14 cellular contexts compared by ENCODE assay signal in the genomic region with DNA sequence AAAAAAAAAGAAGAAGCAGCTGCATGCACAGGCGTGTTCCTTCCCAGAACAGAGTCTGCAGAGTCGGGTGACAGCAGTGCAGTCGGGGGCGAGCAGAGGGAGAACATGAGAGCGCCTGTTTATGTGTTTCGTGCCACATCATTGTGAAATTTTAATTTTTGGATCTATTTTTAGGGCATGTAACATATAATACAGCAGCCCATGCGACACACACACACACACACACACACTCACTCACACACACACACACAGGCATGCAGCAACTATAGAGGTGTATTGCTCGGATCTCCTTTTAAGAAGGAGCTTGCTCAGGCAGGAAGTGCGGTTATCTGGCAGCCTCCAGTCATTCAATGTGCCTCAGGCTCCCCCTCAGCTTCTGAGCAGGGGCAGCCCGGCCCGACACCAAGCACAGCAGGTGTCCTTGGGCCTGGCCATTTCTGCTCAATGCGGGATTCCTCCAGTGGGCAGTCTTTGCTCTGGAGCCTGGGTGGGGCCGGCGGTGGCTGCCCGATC.
DNase-seq lines count a peak whose midpoint lies in the region; ATAC-seq, FAIRE-seq and TF ChIP-seq lines count a peak whose summit lies in the region.
"Had no signal": no experiment of that assay in that cellular context is flagged by ENCODE, and none has a peak within 500 bp of the region (broad histone marks: within the 10 kb centered on the region; RNA-seq: fewer than 3 reads in every experiment).

No MANE protein-coding gene starts in this region.

- no peak for TF ChIP-seq CTCF in psoas muscle (IDR thresholded peaks at IDR 0.05)

- H3K36me3 ChIP-seq in psoas muscle (ENCODE audit: insufficient read depth in 1 of 2, low read depth in 1 of 2), result no peaks in the 10 kb centered on the region
- H3K36me3 ChIP-seq: WERI-Rb-1 had no signal

- H3K4me1 ChIP-seq in psoas muscle, result no peaks in the 10 kb centered on the region
- H3K4me1 ChIP-seq: A549 had no signal

- intact Hi-C loops in activated CD4-positive, alpha-beta T cell treated with anti-CD3 and anti-CD28 coated beads, Interleukin-2, amount 10 ng/mL, durations not matched to agents 24 days and 14 days (cut with micrococcal nuclease), result no loop called here
- intact Hi-C loops in psoas muscle (cut with DNase I), result no loop called here

- WGBS in psoas muscle, 3 donors, result 25 to 53% (median 34%) methylated on average over 14 to 15 of the region's 15 CpGs

- FAIRE-seq in GM12891 (lab: Jason Lieb, UNC), result no peak
- FAIRE-seq: A549 had no signal

- peaks cover 3% of the 10 kb centered on the region for H3K4me1 Mint-ChIP-seq in activated CD4-positive, alpha-beta T cell treated with anti-CD3 and anti-CD28 coated beads, Interleukin-2, amount 10 ng/mL, durations not matched to agents 24 days and 14 days
- peaks cover 10% of the 10 kb centered on the region for H3K4me1 Mint-ChIP-seq in activated CD8-positive, alpha-beta T cell treated with anti-CD3 and anti-CD28 coated beads, Interleukin-2, amount 10 ng/mL, durations not matched to agents 7 days and 5 days (ENCODE audit: low read depth)

- no peak overlapping the region for H3K4me3 Mint-ChIP-seq in activated CD4-positive, alpha-beta T cell treated with anti-CD3 and anti-CD28 coated beads, Interleukin-2, amount 10 ng/mL, durations not matched to agents 24 days and 14 days
- no peak overlapping the region for H3K4me3 Mint-ChIP-seq in activated CD8-positive, alpha-beta T cell treated with anti-CD3 and anti-CD28 coated beads, Interleukin-2, amount 10 ng/mL, durations not matched to agents 7 days and 5 days

- peaks cover 21% of the 10 kb centered on the region for H3K9me3 Mint-ChIP-seq in activated CD4-positive, alpha-beta T cell treated with anti-CD3 and anti-CD28 coated beads, Interleukin-2, amount 10 ng/mL, durations not matched to agents 24 days and 14 days
- H3K9me3 Mint-ChIP-seq in activated CD8-positive, alpha-beta T cell treated with anti-CD3 and anti-CD28 coated beads, Interleukin-2, amount 10 ng/mL, durations not matched to agents 7 days and 5 days (ENCODE audit: insufficient read depth), result peaks cover 9% of the 10 kb centered on the region

- ATAC-seq in activated CD8-positive, alpha-beta T cell treated with anti-CD3 and anti-CD28 coated beads, Interleukin-2, amount 10 ng/mL, durations not matched to agents 7 days and 5 days, result peak; percentile 63
- ATAC-seq in psoas muscle, result peak; percentile 54 to 68 (median 58)
- ATAC-seq: A549 had no signal

- CTCF ChIA-PET in activated CD8-positive, alpha-beta T cell treated with anti-CD3 and anti-CD28 coated beads, Interleukin-2, amount 10 ng/mL, durations not matched to agents 7 days and 5 days (lab: Charles Lee), result interaction anchor here (0.8 to 2.6 kb wide), 3 partner anchors 8 to 722 kb away, joined by 3 to 10 read pairs (median 3); no protein-coding TSS in a partner anchor

- no peak overlapping the region for H3K27ac ChIP-seq in psoas muscle
- H3K27ac ChIP-seq: A549, WERI-Rb-1 had no signal

- H3K4me3 ChIP-seq in psoas muscle, result no peak overlapping the region
- H3K4me3 ChIP-seq: A549, smooth muscle cell had no signal

- peaks cover 8% of the 10 kb centered on the region for H3K9me3 ChIP-seq in psoas muscle

- no peaks in the 10 kb centered on the region for H3K27me3 ChIP-seq in psoas muscle (ENCODE audit: insufficient read depth in 3 of 3, low read length in 2 of 3)

- H3K27me3 Mint-ChIP-seq in activated CD4-positive, alpha-beta T cell treated with anti-CD3 and anti-CD28 coated beads, Interleukin-2, amount 10 ng/mL, durations not matched to agents 24 days and 14 days, result no peaks in the 10 kb centered on the region
- H3K27me3 Mint-ChIP-seq in activated CD8-positive, alpha-beta T cell treated with anti-CD3 and anti-CD28 coated beads, Interleukin-2, amount 10 ng/mL, durations not matched to agents 7 days and 5 days (ENCODE audit: low read depth), result peaks cover 3% of the 10 kb centered on the region

- no peaks in the 10 kb centered on the region for H3K36me3 Mint-ChIP-seq in activated CD4-positive, alpha-beta T cell treated with anti-CD3 and anti-CD28 coated beads, Interleukin-2, amount 10 ng/mL, durations not matched to agents 24 days and 14 days (ENCODE audit: low read depth)
- H3K36me3 Mint-ChIP-seq in activated CD8-positive, alpha-beta T cell treated with anti-CD3 and anti-CD28 coated beads, Interleukin-2, amount 10 ng/mL, durations not matched to agents 7 days and 5 days (ENCODE audit: low read depth), result peaks cover 3% of the 10 kb centered on the region

- peak; percentile 62 for DNase-seq in activated CD4-positive, alpha-beta T cell treated with anti-CD3 and anti-CD28 coated beads, Interleukin-2, amount 10 ng/mL, durations not matched to agents 24 days and 14 days
- no peak for DNase-seq in activated CD4-positive, alpha-beta T cell treated with anti-CD3 and anti-CD28 coated beads, Interleukin-2, amount 50 U/mL, for 4 hours
- DNase-seq in MV-4-11 (lab: John Stamatoyannopoulos, UW) (peak; percentile 81), psoas muscle (no peak), COR-L47 (lab: John Stamatoyannopoulos, UW) (no peak), dermis blood vessel endothelial cell (no peak), GM12891 (ENCODE audit: insufficient read length, low spot score) (no peak)
- DNase-seq in activated CD8-positive, alpha-beta T cell treated with anti-CD3 and anti-CD28 coated beads, Interleukin-2, amount 10 ng/mL, durations not matched to agents 7 days and 5 days, result peak; percentile 55
- DNase-seq: NCI-H1930, NCI-H82, SK-N-SH, WERI-Rb-1 had no signal

- POLR2A ChIA-PET in activated CD8-positive, alpha-beta T cell treated with anti-CD3 and anti-CD28 coated beads, Interleukin-2, amount 10 ng/mL, durations not matched to agents 7 days and 5 days (lab: Charles Lee), result no interaction called here

- no peak for TF ChIP-seq POLR2A in GM12891 (IDR thresholded peaks at IDR 0.05; ENCODE audit: low read depth, low read length)

- H3K27ac Mint-ChIP-seq in activated CD4-positive, alpha-beta T cell treated with anti-CD3 and anti-CD28 coated beads, Interleukin-2, amount 10 ng/mL, durations not matched to agents 24 days and 14 days, result no peak overlapping the region
- H3K27ac Mint-ChIP-seq in activated CD8-positive, alpha-beta T cell treated with anti-CD3 and anti-CD28 coated beads, Interleukin-2, amount 10 ng/mL, durations not matched to agents 7 days and 5 days, result no peak overlapping the region

TF ChIP-seq in GM12891, 5 proteins besides CTCF, POLR2A, EP300 and RAD21:
- no peak for TF ChIP-seq PAX5 (IDR thresholded peaks at IDR 0.05; ENCODE audit: insufficient read depth, low read length, severe bottlenecking)
- TF ChIP-seq POU2F2 (IDR thresholded peaks at IDR 0.05; ENCODE audit: low read depth, low read length), result no peak
- TF ChIP-seq SPI1 (IDR thresholded peaks at IDR 0.05; ENCODE audit: low read depth, low read length), result no peak
- no peak for TF ChIP-seq TAF1 (IDR thresholded peaks at IDR 0.05; ENCODE audit: low read depth, low read length)

Comparison
In these comparisons a context has a peak if more than half of its experiments do, and no peak if none do; other contexts are left out.
1. DNase-seq: peak in activated CD4-positive, alpha-beta T cell treated with anti-CD3 and anti-CD28 coated beads, Interleukin-2, amount 10 ng/mL, durations not matched to agents 24 days and 14 days (single experiment), MV-4-11 (single experiment) and activated CD8-positive, alpha-beta T cell treated with anti-CD3 and anti-CD28 coated beads, Interleukin-2, amount 10 ng/mL, durations not matched to agents 7 days and 5 days (single experiment); none in activated CD4-positive, alpha-beta T cell treated with anti-CD3 and anti-CD28 coated beads, Interleukin-2, amount 50 U/mL, for 4 hours (0 of 2), psoas muscle (0 of 2), COR-L47 (single experiment), dermis blood vessel endothelial cell (single experiment) and GM12891 (single experiment).